2 cellular contexts compared by ENCODE assay signal in genomic region chr22:41603873-41604332, GRCh38.
TF ChIP-seq lines count a peak whose summit lies in the region.

No MANE protein-coding gene starts in this region.

TF ChIP-seq in GM12891, 5 proteins besides CTCF, POLR2A, EP300 and RAD21:
- TF ChIP-seq POLR2AphosphoS5 (IDR thresholded peaks at IDR 0.05; ENCODE audit: low read depth, low read length) (no peak), SPI1 (IDR thresholded peaks at IDR 0.05; ENCODE audit: low read depth, low read length) (peak; percentile 31; the same call in 1 of the 2 replicates), TAF1 (IDR thresholded peaks at IDR 0.05; ENCODE audit: low read depth, low read length) (no peak), PAX5 (IDR thresholded peaks at IDR 0.05; ENCODE audit: insufficient read depth, low read length, severe bottlenecking) (peak; percentile 80), POU2F2 (IDR thresholded peaks at IDR 0.05; ENCODE audit: low read depth, low read length) (0 out of 2 replicates have a peak, but pooled peaks have one; percentile 70)

TF ChIP-seq in HepG2, 621 proteins besides CTCF, POLR2A, EP300 and RAD21:
- no peak for TF ChIP-seq DNMT3B (CRISPR knock-in tag; conservative IDR thresholded peaks at IDR 0.05)
- TF ChIP-seq TSC22D2 (CRISPR knock-in tag; IDR thresholded peaks at IDR 0.05; ENCODE audit: borderline replicate concordance) = no peak
- no peak for TF ChIP-seq BRCA1 (CRISPR knock-in tag; IDR thresholded peaks at IDR 0.05)
- no peak for TF ChIP-seq ZBTB33 (CRISPR knock-in tag; IDR thresholded peaks at IDR 0.05)
- TF ChIP-seq NCOA1 (CRISPR knock-in tag; IDR thresholded peaks at IDR 0.05) = no peak
- no peak for TF ChIP-seq TERF1 (CRISPR knock-in tag; IDR thresholded peaks at IDR 0.05)
- no peak for TF ChIP-seq CCAR2 (optimal IDR thresholded peaks at IDR 0.05; ENCODE audit: low read depth, low read length)
- no peak for TF ChIP-seq NR2C2 (CRISPR knock-in tag; IDR thresholded peaks at IDR 0.05; ENCODE audit: borderline replicate concordance)
